ENCODE assay signal across 31 cellular contexts in the genomic region with DNA sequence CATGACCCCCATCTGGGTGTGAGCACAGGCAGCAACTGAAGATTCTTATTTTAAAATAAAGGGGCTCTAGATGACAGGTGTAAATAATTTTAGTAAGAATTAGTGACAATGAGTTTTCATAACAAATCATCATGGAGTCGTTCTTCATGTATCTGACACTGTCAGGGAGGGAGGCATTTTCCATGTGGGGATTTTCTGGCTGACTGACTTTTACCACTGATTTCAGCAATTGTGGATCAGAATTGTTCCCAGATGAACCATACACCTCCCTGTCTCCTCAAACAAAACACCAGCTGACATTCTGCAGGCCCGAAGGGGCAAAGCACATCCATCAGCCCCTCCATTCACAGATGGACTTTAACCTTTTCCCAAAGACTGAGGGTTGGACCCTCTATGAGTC. TPM values are rescaled to one million over a fixed set of nuclear protein-coding genes. Genes with fewer than 3 reads are reported as not detected.
"Had no signal": no experiment of that assay in that cellular context is flagged by ENCODE, and none has a peak within 500 bp of the region (broad histone marks: within the 10 kb centered on the region; RNA-seq: fewer than 3 reads in every experiment).

No MANE protein-coding gene starts in this region.

- H3K79me2 ChIP-seq: hepatocyte had no signal

- H3K4me1 Mint-ChIP-seq: memory B cell; naive thymus-derived CD4-positive, alpha-beta T cell; neural progenitor cell; stimulated activated memory B cell treated with anti-CD40 and anti-IgM and Interleukin-4, amounts not matched to agents 10 μg/mL and 1 μg/mL and 100 μg/mL, for 72 hours; stimulated activated naive CD8-positive, alpha-beta T cell treated with anti-CD3 and anti-CD28 coated beads, Interleukin-15, amount 100 ng/mL, for 72 hours had no signal

- H3K4me1 ChIP-seq: neural progenitor cell, right atrium auricular region, right lobe of liver, tibial nerve, uterus had no signal

- H3K4me2 ChIP-seq: hepatocyte, neural progenitor cell, smooth muscle cell had no signal

- H3K27ac Mint-ChIP-seq: memory B cell; naive thymus-derived CD4-positive, alpha-beta T cell; natural killer cell treated with Interleukin-12 subunit alpha and Interleukin-12 subunit beta and Interleukin-15 and Interleukin-18, amount 100 ng/mL, for 72 hours; neural progenitor cell; progenitor cell of endocrine pancreas; stimulated activated memory B cell treated with anti-CD40 and anti-IgM and Interleukin-4, amounts not matched to agents 10 μg/mL and 1 μg/mL and 100 μg/mL, for 72 hours; stimulated activated naive CD8-positive, alpha-beta T cell treated with anti-CD3 and anti-CD28 coated beads, Interleukin-15, amount 100 ng/mL, for 72 hours; type B pancreatic cell had no signal

- H3K27me3 Mint-ChIP-seq: stimulated activated memory B cell treated with anti-CD40 and anti-IgM and Interleukin-4, amounts not matched to agents 10 μg/mL and 1 μg/mL and 100 μg/mL, for 72 hours; type B pancreatic cell had no signal

- H3K27ac ChIP-seq: hepatocyte, left ventricle myocardium inferior, neural progenitor cell, neutrophil, right atrium auricular region, right lobe of liver, tibial nerve, uterus had no signal

- H3K36me3 ChIP-seq: left ventricle myocardium inferior, neural progenitor cell, neutrophil, right atrium auricular region, right lobe of liver, tibial nerve, uterus had no signal

- DNase-seq: islet precursor cell; left ventricle myocardium inferior; midbrain; mucosa of descending colon; naive thymus-derived CD4-positive, alpha-beta T cell; occipital lobe; right lobe of liver; stimulated activated CD4-positive, alpha-beta T cell treated with anti-CD3 and anti-CD28 coated beads, Interleukin-1b, Interleukin-23, amount 100 ng/mL, for 48 hours; stimulated activated CD4-positive, alpha-beta T cell treated with anti-CD3 and anti-CD28 coated beads, Interleukin-2, amount 100 ng/mL, for 48 hours; stimulated activated CD4-positive, alpha-beta T cell treated with anti-CD3 and anti-CD28 coated beads, Interleukin-4, amount 100 ng/mL, for 4 hours; stimulated activated CD8-positive, alpha-beta memory T cell treated with anti-CD3 and anti-CD28 coated beads, Interleukin-4, amount 100 ng/mL, for 48 hours; stimulated activated naive CD4-positive, alpha-beta T cell treated with Interleukin-2 at 50 U/mL for 16 hours; stimulated activated naive CD8-positive, alpha-beta T cell treated with anti-CD3 and anti-CD28 coated beads, Interleukin-15, amount 100 ng/mL, for 72 hours; uterus had no signal

- H3K4me3 ChIP-seq: hepatocyte, left ventricle myocardium inferior, mucosa of descending colon, neural progenitor cell, right atrium auricular region, right lobe of liver, smooth muscle cell, tibial nerve, uterus had no signal

- H2AFZ ChIP-seq: hepatocyte, neural progenitor cell had no signal

- H3K9me3 ChIP-seq: left ventricle myocardium inferior, mucosa of descending colon, neutrophil, right atrium auricular region, right lobe of liver, tibial nerve, uterus had no signal

- H3K36me3 Mint-ChIP-seq: memory B cell; natural killer cell treated with Interleukin-12 subunit alpha and Interleukin-12 subunit beta and Interleukin-15 and Interleukin-18, amount 100 ng/mL, for 72 hours; neural progenitor cell; stimulated activated memory B cell treated with anti-CD40 and anti-IgM and Interleukin-4, amounts not matched to agents 10 μg/mL and 1 μg/mL and 100 μg/mL, for 72 hours; type B pancreatic cell had no signal

- H3K27me3 ChIP-seq: hepatocyte, neural progenitor cell, right atrium auricular region, right lobe of liver, tibial nerve, uterus had no signal

- ATAC-seq: mucosa of descending colon; naive thymus-derived CD4-positive, alpha-beta T cell; right lobe of liver; stimulated activated memory B cell treated with anti-CD40 and anti-IgM and Interleukin-4, amounts not matched to agents 10 μg/mL and 1 μg/mL and 100 μg/mL, for 72 hours; stimulated activated naive CD8-positive, alpha-beta T cell treated with anti-CD3 and anti-CD28 coated beads, Interleukin-15, amount 100 ng/mL, for 72 hours had no signal

- H3K9ac ChIP-seq: neural progenitor cell had no signal

- H3K4me3 Mint-ChIP-seq: memory B cell; naive thymus-derived CD4-positive, alpha-beta T cell; natural killer cell treated with Interleukin-12 subunit alpha and Interleukin-12 subunit beta and Interleukin-15 and Interleukin-18, amount 100 ng/mL, for 72 hours; neural progenitor cell; stimulated activated memory B cell treated with anti-CD40 and anti-IgM and Interleukin-4, amounts not matched to agents 10 μg/mL and 1 μg/mL and 100 μg/mL, for 72 hours; stimulated activated naive CD8-positive, alpha-beta T cell treated with anti-CD3 and anti-CD28 coated beads, Interleukin-15, amount 100 ng/mL, for 72 hours; type B pancreatic cell had no signal

RNA-seq across cellular contexts. Expression of gene LOXHD1, which starts 43.0 kb away (rescaled TPM):
- total RNA-seq: hepatocyte; lung microvascular endothelial cell; myocyte; natural killer cell treated with Interleukin-12 subunit alpha and Interleukin-12 subunit beta and Interleukin-15 and Interleukin-18, amount 100 ng/mL, for 72 hours; osteocyte; pulmonary artery endothelial cell; right lobe of liver; smooth muscle cell had no signal
- polyA plus RNA-seq: hepatocyte; naive thymus-derived CD4-positive, alpha-beta T cell; smooth muscle cell had no signal

RNA-seq across cellular contexts. Expression of gene ST8SIA5, which starts 56.8 kb away (rescaled TPM):
- total RNA-seq: hepatocyte, lower leg skin, lung microvascular endothelial cell, pulmonary artery endothelial cell, tibial nerve, ureter had no signal
- polyA plus RNA-seq: naive thymus-derived CD4-positive, alpha-beta T cell; smooth muscle cell had no signal
